In the genomic region with DNA sequence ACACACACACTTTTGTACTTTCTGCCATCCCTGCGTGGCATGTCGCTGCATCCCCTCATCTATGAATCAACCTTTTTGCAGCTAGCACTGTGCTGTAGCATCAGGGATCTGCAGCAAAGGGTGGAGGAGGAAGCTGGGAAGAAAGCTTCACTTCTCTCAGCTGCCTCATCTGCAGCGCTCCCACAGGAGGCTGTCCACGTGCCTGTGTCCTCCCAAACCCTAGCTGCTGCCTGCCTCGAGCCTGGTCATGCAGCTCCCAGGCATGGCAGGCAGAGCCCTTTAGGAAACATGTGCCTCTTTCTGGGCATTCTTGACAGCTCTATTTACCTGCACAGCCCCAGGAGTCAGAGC, we compare ENCODE assay signal across 8 cellular contexts.
DNase-seq lines count a peak whose midpoint lies in the region; ATAC-seq, FAIRE-seq and TF ChIP-seq lines count a peak whose summit lies in the region.

No MANE protein-coding gene starts in this region.

- H3K27ac Mint-ChIP-seq in CD4-positive, alpha-beta T cell, result peak overlapping the region; percentile 86
- H3K27ac Mint-ChIP-seq in neural crest cell (ENCODE audit: unreplicated experiment), result peak overlapping the region; percentile 91

- no peak for ATAC-seq in CD4-positive, alpha-beta T cell (ENCODE audit: poor library complexity)
- no peak for ATAC-seq in GM18909 (IDR thresholded peaks at IDR 0.05; ENCODE audit: poor library complexity, unreplicated experiment)

- POLR2A ChIA-PET in CD4-positive, alpha-beta T cell (lab: Charles Lee), result interaction anchor here (0.8 kb wide), 1 partner anchor 60 kb away, joined by 4 read pairs; no protein-coding TSS in a partner anchor
- POLR2A ChIA-PET in RWPE1 (lab: Yijun Ruan, JAX; ENCODE audit: low non-redundant PET), result no interaction called here

- CTCF ChIA-PET in CD4-positive, alpha-beta T cell (lab: Charles Lee), result interaction anchor here (1.7 kb wide), 1 partner anchor 29 kb away, joined by 5 read pairs; no protein-coding TSS in a partner anchor
- CTCF ChIA-PET in RWPE1 (lab: Yijun Ruan, JAX), result no interaction called here

- no peak overlapping the region for H3K4me3 Mint-ChIP-seq in CD4-positive, alpha-beta T cell
- peak overlapping the region; percentile 4 for H3K4me3 Mint-ChIP-seq in neural crest cell

- H3K27ac ChIP-seq in CD4-positive, alpha-beta T cell (ENCODE audit: low read depth, low read length), result no peak overlapping the region
- H3K27ac ChIP-seq in RWPE1 (peak overlapping the region; percentile 94), epithelial cell of prostate (peak overlapping the region; percentile 78)

- intact Hi-C loops in CD4-positive, alpha-beta T cell (cut with DNase I, micrococcal nuclease), result no loop called here

- FAIRE-seq in RCC 7860 (lab: Jason Lieb, UNC), result no peak

- no peaks in the 10 kb centered on the region for H3K9me3 ChIP-seq in CD4-positive, alpha-beta T cell (ENCODE audit: control insufficient read depth, low read length)

- TF ChIP-seq CTCF in CD4-positive, alpha-beta T cell (IDR thresholded peaks at IDR 0.05), result no peak
- TF ChIP-seq CTCF in RWPE1 (conservative IDR thresholded peaks at IDR 0.05; ENCODE audit: low read depth) (no peak), neural crest cell (conservative IDR thresholded peaks at IDR 0.05) (no peak)

- DNase-seq in CD4-positive, alpha-beta T cell, result no peak
- DNase-seq in RWPE1 (ENCODE audit: low spot score) (peak; percentile 38), epithelial cell of prostate (ENCODE audit: low read depth, low spot score) (peak; percentile 81), neural crest cell (ENCODE audit: low read depth, low spot score) (no peak), RCC 7860 (ENCODE audit: low spot score) (no peak), DMS153 (lab: John Stamatoyannopoulos, UW) (no peak), SIG-M5 (lab: John Stamatoyannopoulos, UW) (no peak)

- H3K36me3 Mint-ChIP-seq in CD4-positive, alpha-beta T cell (ENCODE audit: low read depth), result no peaks in the 10 kb centered on the region
- no peaks in the 10 kb centered on the region for H3K36me3 Mint-ChIP-seq in neural crest cell (ENCODE audit: low read depth)

- no peaks in the 10 kb centered on the region for H3K9me3 Mint-ChIP-seq in CD4-positive, alpha-beta T cell
- no peaks in the 10 kb centered on the region for H3K9me3 Mint-ChIP-seq in neural crest cell

- no peaks in the 10 kb centered on the region for H3K27me3 ChIP-seq in CD4-positive, alpha-beta T cell (ENCODE audit: control insufficient read depth, insufficient read depth, low read length)

- peaks cover 54% of the 10 kb centered on the region for H3K4me1 Mint-ChIP-seq in CD4-positive, alpha-beta T cell (ENCODE audit: low read depth)
- peaks cover 64% of the 10 kb centered on the region for H3K4me1 Mint-ChIP-seq in neural crest cell

- no peaks in the 10 kb centered on the region for H3K27me3 Mint-ChIP-seq in CD4-positive, alpha-beta T cell
- no peaks in the 10 kb centered on the region for H3K27me3 Mint-ChIP-seq in neural crest cell (ENCODE audit: low read depth)

Comparison
In these comparisons a context has a peak if more than half of its experiments do, and no peak if none do; other contexts are left out.
1. DNase-seq: peak in RWPE1 (single experiment) and epithelial cell of prostate (single experiment); none in CD4-positive, alpha-beta T cell (0 of 10), neural crest cell (single experiment), RCC 7860 (single experiment), DMS153 (single experiment) and SIG-M5 (single experiment).